ENCODE assay signal across 15 cellular contexts in genomic region chr21:43770066-43770655, GRCh38.
"Had no signal": no experiment of that assay in that cellular context is flagged by ENCODE, and none has a peak within 500 bp of the region (broad histone marks: within the 10 kb centered on the region; RNA-seq: fewer than 3 reads in every experiment).

No MANE protein-coding gene starts in this region.

- ATAC-seq: heart right ventricle; mucosa of descending colon; naive thymus-derived CD8-positive, alpha-beta T cell had no signal

- H3K4me3 ChIP-seq: coronary artery, heart right ventricle, mucosa of descending colon, right atrium auricular region had no signal

- H3K9me3 ChIP-seq: heart right ventricle, mucosa of descending colon, right atrium auricular region had no signal

- H3K27me3 Mint-ChIP-seq: naive thymus-derived CD8-positive, alpha-beta T cell; type B pancreatic cell had no signal

- DNase-seq: effector CD4-positive, alpha-beta T cell; endodermal cell; erythroblast; foreskin melanocyte; heart right ventricle; hypothalamus; kidney glomerular epithelial cell; mucosa of descending colon; naive thymus-derived CD8-positive, alpha-beta T cell; small intestine; stimulated activated CD4-positive, alpha-beta T cell treated with anti-CD3 and anti-CD28 coated beads, Interleukin-12 subunit alpha, Interleukin-12 subunit beta, amount 100 ng/mL, for 4 hours; stimulated activated naive CD4-positive, alpha-beta T cell treated with Interleukin-2 at 50 U/mL for 16 hours had no signal

- H3K4me3 Mint-ChIP-seq: endodermal cell; naive thymus-derived CD8-positive, alpha-beta T cell; type B pancreatic cell had no signal

- H3K27ac Mint-ChIP-seq: naive thymus-derived CD8-positive, alpha-beta T cell had no signal

- H3K27me3 ChIP-seq: heart right ventricle, right atrium auricular region had no signal

- H3K9me3 Mint-ChIP-seq: endodermal cell; naive thymus-derived CD8-positive, alpha-beta T cell; type B pancreatic cell had no signal

- H3K27ac ChIP-seq: coronary artery, right atrium auricular region had no signal
